ENCODE assay signal across 9 cellular contexts in genomic region chr11:134124660-134125451, GRCh38. TPM values are rescaled to one million over a fixed set of nuclear protein-coding genes. Genes with fewer than 3 reads are reported as not detected.
DNase-seq lines count a peak whose midpoint lies in the region; ATAC-seq, FAIRE-seq and TF ChIP-seq lines count a peak whose summit lies in the region.
"Had no signal": no experiment of that assay in that cellular context is flagged by ENCODE, and none has a peak within 500 bp of the region (broad histone marks: within the 10 kb centered on the region; RNA-seq: fewer than 3 reads in every experiment).

No MANE protein-coding gene starts in this region.

- H3K27ac ChIP-seq in GM23338 (ENCODE audit: low read depth) (no peak overlapping the region), gastrocnemius medialis (peak overlapping the region; percentile 52 to 70 (median 60))

- H3K4me1 ChIP-seq in GM23338 (ENCODE audit: insufficient read depth) = peaks cover 29% of the 10 kb centered on the region
- H3K4me1 ChIP-seq in gastrocnemius medialis = peaks cover 32 to 43% of the 10 kb centered on the region in 2 donors

- H3K4me3 Mint-ChIP-seq in GM23338 = peak overlapping the region; percentile 73

- H3K36me3 Mint-ChIP-seq in GM23338 (ENCODE audit: low read depth) = no peaks in the 10 kb centered on the region

- H3K36me3 ChIP-seq in GM23338 (ENCODE audit: insufficient read depth) (no peaks in the 10 kb centered on the region), gastrocnemius medialis (no peaks in the 10 kb centered on the region)

- 0 out of 2 replicates have a peak, but pooled peaks cover 6% of the 10 kb centered on the region for H3K79me2 ChIP-seq in GM23338 (replicated peaks; ENCODE audit: insufficient read depth)

- H4K20me1 ChIP-seq in GM23338 (replicated peaks; ENCODE audit: insufficient read depth) = peaks cover 8% of the 10 kb centered on the region

- peak overlapping the region; percentile 82 for H3K4me2 ChIP-seq in GM23338

- H3K27ac Mint-ChIP-seq in GM23338 = no peak overlapping the region

- H3K27me3 Mint-ChIP-seq in GM23338 (ENCODE audit: insufficient read depth, low read depth, poor library complexity) = peaks cover 9% of the 10 kb centered on the region

- peak; percentile 92 for ATAC-seq in GM23338
- peak; percentile 50 to 72 for ATAC-seq in gastrocnemius medialis
- ATAC-seq in HG02610 (IDR thresholded peaks at IDR 0.05; ENCODE audit: unreplicated experiment) = no peak

- H3K4me1 Mint-ChIP-seq in GM23338 = peaks cover 42% of the 10 kb centered on the region

- DNase-seq in GM23338 (ENCODE audit: low spot score) (peak; percentile 81), astrocyte of the spinal cord (ENCODE audit: low read depth, low spot score) (peak; percentile 35), gastrocnemius medialis (peak in 1 of 2 donors; percentile 36), D721Med (ENCODE audit: insufficient read length, low spot score) (no peak), NCI-H2029 (lab: John Stamatoyannopoulos, UW) (no peak), HTR-8/SVneo (ENCODE audit: insufficient read length, low spot score) (no peak)
- DNase-seq: activated gamma-delta T cell had no signal

- in situ Hi-C loops in astrocyte of the spinal cord (cut with HindIII; ENCODE audit: low sequenced_read_pairs) = no loop called here
- in situ Hi-C loops in gastrocnemius medialis (cut with MboI; ENCODE audit: low sequenced_read_pairs in 4 of 4) = loop anchor here in 3 of 4 donors (25.0 kb wide), 1 partner anchor 188 kb away; no protein-coding TSS in a partner anchor

- peaks cover 7% of the 10 kb centered on the region; the same call in 1 of the 2 replicates for H3F3A ChIP-seq in GM23338 (replicated peaks; ENCODE audit: low read depth)

- TF ChIP-seq CTCF in GM23338 (conservative IDR thresholded peaks at IDR 0.05; ENCODE audit: low read depth in 2 of 2) (no peak), astrocyte of the spinal cord (IDR thresholded peaks at IDR 0.05; ENCODE audit: low read depth, low read length) (no peak), gastrocnemius medialis (IDR thresholded peaks at IDR 0.05 in 4 of 5, conservative IDR thresholded peaks at IDR 0.05 in 1 of 5) (peak in 2 of 5 experiments; percentile 15 to 16), D721Med (IDR thresholded peaks at IDR 0.05; ENCODE audit: insufficient read depth, missing control alignments) (no peak)

- H3K4me3 ChIP-seq in GM23338 = peak overlapping the region; percentile 53
- peak overlapping the region; percentile 38 for H3K4me3 ChIP-seq in astrocyte of the spinal cord (ENCODE audit: low read depth, low read length)
- peak overlapping the region; percentile 20; the same call in 1 of the 2 replicates for H3K4me3 ChIP-seq in iPS-18c (ENCODE audit: insufficient read depth, low read depth, low read length)
- H3K4me3 ChIP-seq in gastrocnemius medialis = peak overlapping the region; percentile 52 to 59 (median 54)

- no peaks in the 10 kb centered on the region for H3K9me3 Mint-ChIP-seq in GM23338

- H2AFZ ChIP-seq in GM23338 = no peak overlapping the region

- FAIRE-seq in D721Med (lab: Jason Lieb, UNC) = no peak
- no peak for FAIRE-seq in HTR-8/SVneo (lab: Jason Lieb, UNC)

- intact Hi-C loops in gastrocnemius medialis (cut with DNase I; ENCODE audit: low total_unique reads) = loop anchor here (2.0 to 10.0 kb wide), 3 partner anchors 56 to 170 kb away; partner anchors contain the start of genes IGSF9B and JAM3

- H3K9me3 ChIP-seq in iPS-18c (ENCODE audit: control insufficient read depth, insufficient read depth, low read length) (no peaks in the 10 kb centered on the region), gastrocnemius medialis (no peaks in the 10 kb centered on the region)

- H3K9me2 ChIP-seq in GM23338 (ENCODE audit: insufficient read depth) = no peaks in the 10 kb centered on the region

- peak; percentile 20 to 21 for TF ChIP-seq POLR2A in gastrocnemius medialis (IDR thresholded peaks at IDR 0.05)

- H3K27me3 ChIP-seq in GM23338 (ENCODE audit: insufficient read depth) (peaks cover 15% of the 10 kb centered on the region; the same call in 1 of the 2 replicates), gastrocnemius medialis (peaks cover 0 to 3% (median 0%) of the 10 kb centered on the region in 3 donors)

TF ChIP-seq in GM23338, 12 proteins besides CTCF, POLR2A, EP300 and RAD21 (continues in another document):
- TF ChIP-seq EZH2 (IDR thresholded peaks at IDR 0.05; ENCODE audit: low read depth, unreplicated experiment) = no peak
- TF ChIP-seq ZNF114 (CRISPR knock-in tag; IDR thresholded peaks at IDR 0.05) = no peak
- no peak for TF ChIP-seq NANOG (IDR thresholded peaks at IDR 0.05; ENCODE audit: borderline replicate concordance)
- TF ChIP-seq EZH2phosphoT487 (IDR thresholded peaks at IDR 0.05; ENCODE audit: unreplicated experiment) = no peak
- no peak for TF ChIP-seq CREB1 (CRISPR knock-in tag; IDR thresholded peaks at IDR 0.05; ENCODE audit: low read depth)
- TF ChIP-seq REST (IDR thresholded peaks at IDR 0.05; ENCODE audit: unreplicated experiment) = no peak
- TF ChIP-seq ETS1 (IDR thresholded peaks at IDR 0.05) = no peak

RNA-seq across cellular contexts. Expression of gene JAM3, which starts 56.0 kb away (rescaled TPM):
- total RNA-seq in GM23338 (2014; rRNA removed; shearing (Covaris generic)) = 41.5 and 44.8 TPM in 2 replicates
- polyA plus RNA-seq in GM23338 (2016; fragmentation: Nextera tagmentation; extraction: Ambion mirVana) = 13.1 and 14.1 TPM in 2 replicates
- total RNA-seq in gastrocnemius medialis = 1 to 10 TPM; 3.5 to 9.7 (median 6.2) TPM

Comparison
In these comparisons a context has a peak if more than half of its experiments do, and no peak if none do; other contexts are left out.
1. DNase-seq: peak in GM23338 (single experiment) and astrocyte of the spinal cord (single experiment); none in D721Med (single experiment), NCI-H2029 (single experiment) and HTR-8/SVneo (single experiment).
2. Peak in every context shown above with its lines, with median percentiles within 50 percentile points of each other: H3K4me3 ChIP-seq.